ENCODE assay signal across 1 cellular context in genomic region chr4:145936142-145937020, GRCh38.
TF ChIP-seq lines count a peak whose summit lies in the region.

No MANE protein-coding gene starts in this region.

TF ChIP-seq in K562, 482 proteins besides CTCF, POLR2A, EP300 and RAD21:
- TF ChIP-seq THAP12 (CRISPR knock-in tag; IDR thresholded peaks at IDR 0.05) (no peak), YY1 (IDR thresholded peaks at IDR 0.05; ENCODE audit: borderline replicate concordance in 1 of 3, control insufficient read depth in 1 of 3, extremely low read depth in 1 of 3, insufficient read depth in 3 of 3, insufficient read length in 1 of 3, insufficient replicate concordance in 2 of 3, low read depth in 1 of 3, low read length in 2 of 3) (peak in 1 of 3 experiments; percentile 6), PCBP1 (IDR thresholded peaks at IDR 0.05; ENCODE audit: low read depth, low read length, poor library complexity, severe bottlenecking) (peak; percentile 24)
TF ChIP-seq in K562: peak in this region for 2.
